11 cellular contexts compared by ENCODE assay signal in the genomic region with DNA sequence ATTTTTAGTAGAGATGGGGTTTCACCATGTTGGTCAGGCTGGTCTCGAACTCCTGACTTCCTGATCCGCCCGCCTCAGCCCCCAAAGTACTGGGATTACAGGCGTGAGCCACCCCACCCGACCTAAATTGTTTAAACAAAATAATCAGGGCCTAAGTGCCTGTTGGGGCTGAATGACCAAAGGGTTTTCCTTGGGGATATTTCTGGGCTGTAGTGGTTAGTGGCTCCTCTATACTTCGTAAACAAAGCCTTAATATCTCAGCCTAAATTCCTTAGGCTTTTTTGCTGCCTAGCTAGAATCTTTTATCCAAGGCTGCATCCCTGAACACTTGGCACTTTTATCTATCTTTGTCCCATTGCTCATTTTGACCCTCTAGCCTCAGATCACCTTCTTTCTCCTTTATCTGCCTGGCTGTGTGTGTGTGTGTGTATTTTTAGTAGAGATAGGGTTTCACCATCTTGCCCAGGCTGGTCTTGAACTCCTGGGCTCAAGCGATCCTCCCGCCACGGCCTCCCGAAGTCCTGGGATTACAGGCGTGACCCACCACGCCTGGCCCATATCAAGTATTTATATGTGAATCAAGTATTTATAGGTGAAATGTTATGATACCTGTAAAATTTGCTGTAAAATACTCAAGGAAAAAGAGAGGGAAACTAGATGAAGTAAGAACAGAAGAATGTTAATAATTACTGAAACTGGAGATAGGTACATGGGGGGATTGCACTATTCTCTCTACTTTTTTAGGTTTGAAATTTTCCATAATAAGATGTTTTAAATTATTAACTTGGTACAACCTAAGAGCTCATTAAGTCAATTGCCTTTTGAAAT. TPM values are rescaled to one million over a fixed set of nuclear protein-coding genes. Genes with fewer than 3 reads are reported as not detected.
DNase-seq lines count a peak whose midpoint lies in the region; ATAC-seq and TF ChIP-seq lines count a peak whose summit lies in the region.
"Had no signal": no experiment of that assay in that cellular context is flagged by ENCODE, and none has a peak within 500 bp of the region (broad histone marks: within the 10 kb centered on the region; RNA-seq: fewer than 3 reads in every experiment).

No MANE protein-coding gene starts in this region.

- H3K4me1 ChIP-seq in CD4-positive, CD25-positive, alpha-beta regulatory T cell (ENCODE audit: control insufficient read depth, insufficient read depth, low read length, poor library complexity, severe bottlenecking), result peaks cover 28% of the 10 kb centered on the region
- H3K4me1 ChIP-seq in tibial nerve, result peaks cover 0 to 20% (median 7%) of the 10 kb centered on the region in 4 donors
- H3K4me1 ChIP-seq: testis had no signal

- H3K4me3 Mint-ChIP-seq in CD4-positive, CD25-positive, alpha-beta regulatory T cell, result peak overlapping the region; percentile 92 to 100 (median 98)

- no peak for TF ChIP-seq POLR2A in tibial nerve (IDR thresholded peaks at IDR 0.05)

- TF ChIP-seq CTCF in WERI-Rb-1 (IDR thresholded peaks at IDR 0.05; ENCODE audit: low read depth, low read length), result no peak
- no peak for TF ChIP-seq CTCF in kidney epithelial cell (IDR thresholded peaks at IDR 0.05; ENCODE audit: insufficient read depth, low read length, poor library complexity, severe bottlenecking)
- TF ChIP-seq CTCF in tibial nerve (IDR thresholded peaks at IDR 0.05), result no peak

- 91 to 93% methylated on average over 12 of the region's 12 CpGs for WGBS in tibial nerve, 2 donors

- H3K27me3 ChIP-seq in CD4-positive, CD25-positive, alpha-beta regulatory T cell (ENCODE audit: control insufficient read depth, insufficient read depth, low read length), result no peaks in the 10 kb centered on the region
- H3K27me3 ChIP-seq in WERI-Rb-1 (ENCODE audit: insufficient read depth, low read depth, severe bottlenecking) (no peaks in the 10 kb centered on the region), kidney epithelial cell (ENCODE audit: control insufficient read depth, insufficient read depth, low read length) (no peaks in the 10 kb centered on the region), tibial nerve (no peaks in the 10 kb centered on the region)
- H3K27me3 ChIP-seq: ovary, testis had no signal

- peak overlapping the region; percentile 87 to 97 (median 96) for H3K27ac Mint-ChIP-seq in CD4-positive, CD25-positive, alpha-beta regulatory T cell

- peak overlapping the region; percentile 60 for H3K4me3 ChIP-seq in CD4-positive, CD25-positive, alpha-beta regulatory T cell (ENCODE audit: low read depth, low read length)
- H3K4me3 ChIP-seq in WERI-Rb-1 (ENCODE audit: low read depth, low read length) (peak overlapping the region; percentile 91), kidney epithelial cell (ENCODE audit: low read depth, low read length) (peak overlapping the region; percentile 90), tibial nerve (no peak overlapping the region)
- H3K4me3 ChIP-seq: ovary had no signal

- H3K36me3 Mint-ChIP-seq in CD4-positive, CD25-positive, alpha-beta regulatory T cell, result no peaks in the 10 kb centered on the region

- no peaks in the 10 kb centered on the region for H3K9me3 Mint-ChIP-seq in CD4-positive, CD25-positive, alpha-beta regulatory T cell

- no peaks in the 10 kb centered on the region for H3K36me3 ChIP-seq in CD4-positive, CD25-positive, alpha-beta regulatory T cell (ENCODE audit: control insufficient read depth, insufficient read depth, low read length)
- peaks cover 44% of the 10 kb centered on the region for H3K36me3 ChIP-seq in WERI-Rb-1
- H3K36me3 ChIP-seq in kidney epithelial cell (ENCODE audit: control insufficient read depth, insufficient read depth, low read length), result no peaks in the 10 kb centered on the region
- no peaks in the 10 kb centered on the region for H3K36me3 ChIP-seq in tibial nerve
- H3K36me3 ChIP-seq: ovary had no signal

- H3K4me1 Mint-ChIP-seq in CD4-positive, CD25-positive, alpha-beta regulatory T cell, result peaks cover 18 to 50% (median 30%) of the 10 kb centered on the region in 4 donors

- DNase-seq in CD4-positive, CD25-positive, alpha-beta regulatory T cell, result no peak
- DNase-seq in HUDEP-2 (lab: John Stamatoyannopoulos, UW; ENCODE audit: unreplicated experiment in 76 of 76), result peak in 51 of 76 experiments; percentile 3 to 65 (median 23)
- DNase-seq in WERI-Rb-1, result no peak
- no peak for DNase-seq in kidney epithelial cell (ENCODE audit: low read depth)
- no peak for DNase-seq in tibial nerve (ENCODE audit: low spot score in 2 of 2)
- DNase-seq in dermis blood vessel endothelial cell, result no peak
- DNase-seq: cortex of kidney, testis had no signal

- no peaks in the 10 kb centered on the region for H3K9me3 ChIP-seq in CD4-positive, CD25-positive, alpha-beta regulatory T cell (ENCODE audit: control insufficient read depth in 2 of 2, low read length in 2 of 2)
- no peaks in the 10 kb centered on the region for H3K9me3 ChIP-seq in WERI-Rb-1 (ENCODE audit: severe bottlenecking)
- H3K9me3 ChIP-seq in tibial nerve, result no peaks in the 10 kb centered on the region
- H3K9me3 ChIP-seq: ovary, testis had no signal

- ATAC-seq in CD4-positive, CD25-positive, alpha-beta regulatory T cell (ENCODE audit: low read depth in 2 of 2), result no peak
- ATAC-seq in GM21825 (IDR thresholded peaks at IDR 0.05; ENCODE audit: unreplicated experiment) (no peak), GM21423 (IDR thresholded peaks at IDR 0.05; ENCODE audit: unreplicated experiment) (no peak)

- peak overlapping the region; percentile 85 for H3K27ac ChIP-seq in CD4-positive, CD25-positive, alpha-beta regulatory T cell (ENCODE audit: insufficient read depth, low read length, poor library complexity, severe bottlenecking)
- H3K27ac ChIP-seq in WERI-Rb-1, result peak overlapping the region; percentile 93
- H3K27ac ChIP-seq in tibial nerve, result no peak overlapping the region
- H3K27ac ChIP-seq: ovary, testis had no signal

- no peak for TF ChIP-seq EP300 in tibial nerve (IDR thresholded peaks at IDR 0.05)

- H3K27me3 Mint-ChIP-seq in CD4-positive, CD25-positive, alpha-beta regulatory T cell, result no peaks in the 10 kb centered on the region

RNA-seq across cellular contexts. Expression of gene NUSAP1, which starts 1.8 kb away (rescaled TPM):
- 24.4 TPM for total RNA-seq in CD4-positive, CD25-positive, alpha-beta regulatory T cell
- 10 to 100 TPM in 3 of 4 donors, 1 to 10 TPM in 1; 9.9 to 30.8 (median 15.6) TPM for polyA plus RNA-seq in CD4-positive, CD25-positive, alpha-beta regulatory T cell
- 15.1 and 21.3 TPM in 2 replicates for total RNA-seq in kidney epithelial cell
- 10 to 100 TPM in 1 of 4 donors, 1 to 10 TPM in 2, under 1 TPM in 1; 0.39 to 21.0 (median 2.5) TPM for total RNA-seq in tibial nerve
- total RNA-seq in dermis blood vessel endothelial cell, result 39.0 and 113 TPM in 2 replicates

RNA-seq across cellular contexts. Expression of gene OIP5, which starts 2.1 kb away (rescaled TPM):
- 0.96 TPM for total RNA-seq in CD4-positive, CD25-positive, alpha-beta regulatory T cell
- polyA plus RNA-seq in CD4-positive, CD25-positive, alpha-beta regulatory T cell, result 1 to 10 TPM in 3 of 4 donors, under 1 TPM in 1; 0.94 to 5.0 (median 2.7) TPM
- 2.7 and 4.4 TPM in 2 replicates for total RNA-seq in kidney epithelial cell
- 1 to 10 TPM in 3 of 4 donors, not detected in 1; 1.2 to 2.7 (median 1.7) TPM for total RNA-seq in tibial nerve
- 3.6 and 14.1 TPM in 2 replicates for total RNA-seq in dermis blood vessel endothelial cell

Comparison
In these comparisons a context has a peak if more than half of its experiments do, and no peak if none do; other contexts are left out.
1. DNase-seq: peak in HUDEP-2 (51 of 76); none in CD4-positive, CD25-positive, alpha-beta regulatory T cell (0 of 3), WERI-Rb-1 (single experiment), kidney epithelial cell (single experiment), tibial nerve (0 of 2) and dermis blood vessel endothelial cell (single experiment).
2. H3K27ac ChIP-seq: peak in CD4-positive, CD25-positive, alpha-beta regulatory T cell (single experiment) and WERI-Rb-1 (single experiment); none in tibial nerve (0 of 4).
3. H3K4me3 ChIP-seq: peak in CD4-positive, CD25-positive, alpha-beta regulatory T cell (single experiment), WERI-Rb-1 (single experiment) and kidney epithelial cell (single experiment); none in tibial nerve (0 of 4).